Comparison of ENCODE assay signal across 9 cellular contexts in genomic region chr14:59507063-59507751, GRCh38. TPM values are rescaled to one million over a fixed set of nuclear protein-coding genes. Genes with fewer than 3 reads are reported as not detected.
DNase-seq lines count a peak whose midpoint lies in the region; ATAC-seq, FAIRE-seq and TF ChIP-seq lines count a peak whose summit lies in the region.
"Had no signal": no experiment of that assay in that cellular context is flagged by ENCODE, and none has a peak within 500 bp of the region (broad histone marks: within the 10 kb centered on the region; RNA-seq: fewer than 3 reads in every experiment).

No MANE protein-coding gene starts in this region.

- SMC1A ChIA-PET in GM12878 (lab: Charles Lee; ENCODE audit: uncharacterized antibody, unreplicated experiment) = interaction anchor here (0.8 to 3.9 kb wide), 12 partner anchors 10 to 676 kb away, joined by 3 to 29 read pairs (median 4); partner anchors contain the start of genes CCDC175, JKAMP and L3HYPDH

- no TSS peak for BruUV-seq in GM12878 (replicated peaks; lab: Mats Ljungman, UMichigan)

- H3K27ac ChIP-seq in GM12878 (ENCODE audit: control insufficient read depth, insufficient read depth) = no peak overlapping the region
- H3K27ac ChIP-seq in keratinocyte (ENCODE audit: control insufficient read depth, insufficient read depth, low read length) = no peak overlapping the region
- H3K27ac ChIP-seq: epithelial cell of prostate had no signal

- H2AFZ ChIP-seq in GM12878 (ENCODE audit: control insufficient read depth, low read depth, low read length) (no peak overlapping the region), keratinocyte (ENCODE audit: control insufficient read depth, low read length) (no peak overlapping the region)

- H3K4me1 ChIP-seq in GM12878 (ENCODE audit: control insufficient read depth, insufficient read depth, low read length) (no peaks in the 10 kb centered on the region), keratinocyte (ENCODE audit: control insufficient read depth, extremely low read depth, insufficient read depth, low read length) (no peaks in the 10 kb centered on the region)

- H3K36me3 ChIP-seq in GM12878 (ENCODE audit: control insufficient read depth in 2 of 2, insufficient read depth in 2 of 2, low read length in 1 of 2) = peaks cover 0 to 6% of the 10 kb centered on the region in 2 experiments; a peak in 2 of 4 replicates
- H3K36me3 ChIP-seq in keratinocyte (ENCODE audit: control insufficient read depth in 2 of 2, extremely low read depth in 1 of 2, insufficient read depth in 2 of 2, low read length in 2 of 2) = peaks cover 0 to 1% of the 10 kb centered on the region in 2 experiments

- RAD21 ChIA-PET in GM12878 (lab: Charles Lee; ENCODE audit: unreplicated experiment) = interaction anchor here (0.6 to 1.6 kb wide), 9 partner anchors 8 to 677 kb away, joined by 3 to 11 read pairs (median 4); partner anchors contain the start of gene CCDC175

- TF ChIP-seq POLR2A in GM12878 (IDR thresholded peaks at IDR 0.05; ENCODE audit: low read depth, low read length) = no peak

- no peak overlapping the region for H3K9ac ChIP-seq in GM12878 (ENCODE audit: control insufficient read depth, insufficient read depth, low read length)
- H3K9ac ChIP-seq in keratinocyte (ENCODE audit: control insufficient read depth, extremely low read depth, insufficient read depth, low read length) = no peak overlapping the region

- no peak for TF ChIP-seq EP300 in GM12878 (IDR thresholded peaks at IDR 0.05; ENCODE audit: borderline replicate concordance in 1 of 2, control insufficient read depth in 1 of 2, low read depth in 2 of 2, low read length in 2 of 2)

- CTCF ChIA-PET in HEK293T (lab: Yijun Ruan, JAX) (interaction anchor here (0.5 to 2.1 kb wide), 14 partner anchors 24 to 713 kb away, joined by 3 to 56 read pairs (median 4); partner anchors contain the start of genes CCDC175 and DHRS7), GM12878 (lab: Yijun Ruan, JAX) (interaction anchor here (0.7 to 12.6 kb wide), 24 partner anchors 10 to 679 kb away, joined by 3 to 147 read pairs (median 4); partner anchors contain the start of genes CCDC175, JKAMP and L3HYPDH)

- no peaks in the 10 kb centered on the region for H3K9me3 ChIP-seq in GM12878 (replicated peaks; ENCODE audit: control insufficient read depth, insufficient read depth, low read length)
- H3K9me3 ChIP-seq in keratinocyte (ENCODE audit: control insufficient read depth, low read depth, low read length) = no peaks in the 10 kb centered on the region

- H3K4me2 ChIP-seq in GM12878 (ENCODE audit: control insufficient read depth, insufficient read depth) (no peak overlapping the region), keratinocyte (ENCODE audit: control insufficient read depth, extremely low read depth, insufficient read depth, low read depth, low read length) (no peak overlapping the region)

- TF ChIP-seq CTCF in GM12878 (IDR thresholded peaks at IDR 0.05 in 2 of 3, conservative IDR thresholded peaks at IDR 0.05 in 1 of 3; ENCODE audit: control insufficient read depth in 2 of 3, extremely low read depth in 1 of 3, insufficient read depth in 1 of 3, low read depth in 3 of 3, low read length in 3 of 3) (peak; percentile 86 to 95 (median 90)), keratinocyte (optimal IDR thresholded peaks at IDR 0.05 in 1 of 3, IDR thresholded peaks at IDR 0.05 in 1 of 3, conservative IDR thresholded peaks at IDR 0.05 in 1 of 3; ENCODE audit: extremely low read depth in 1 of 3, insufficient read depth in 2 of 3, low read length in 3 of 3) (peak; percentile 87 to 99 (median 97))

- POLR2A ChIA-PET in HEK293T (lab: Yijun Ruan, JAX) = interaction anchor here (1.0 to 1.1 kb wide), 2 partner anchors 23 to 70 kb away, joined by 4 read pairs; partner anchors contain the start of genes CCDC175, JKAMP and L3HYPDH
- POLR2A ChIA-PET in GM12878 (lab: Charles Lee) = interaction anchor here (0.7 kb wide), 1 partner anchor 25 kb away, joined by 3 read pairs; no protein-coding TSS in a partner anchor

- in situ Hi-C loops in SK-MEL-5 (cut with HindIII; ENCODE audit: low pct_unique_long_range_greater_than_20kb, low sequenced_read_pairs) = no loop called here
- in situ Hi-C loops in GM12878 (cut with MboI) = no loop called here

- peak; percentile 94 for ATAC-seq in GM12878

- no peaks in the 10 kb centered on the region for H4K20me1 ChIP-seq in GM12878 (ENCODE audit: control insufficient read depth, insufficient read depth)
- H4K20me1 ChIP-seq in keratinocyte (ENCODE audit: control insufficient read depth, extremely low read depth, insufficient read depth, low read length) = no peaks in the 10 kb centered on the region

- DNase-seq in SKM-1 treated with dmso at 0.1 percent for 144 hours (lab: John Stamatoyannopoulos, UW; ENCODE audit: unreplicated experiment) (peak; percentile 9), SKM-1 (lab: John Stamatoyannopoulos, UW; ENCODE audit: unreplicated experiment) (no peak), HEK293T (ENCODE audit: extremely low spot score) (peak; percentile 74), NAMALWA (ENCODE audit: low spot score) (peak; percentile 56), SK-MEL-5 (ENCODE audit: low read depth, low spot score) (peak; percentile 83), GM12878 (ENCODE audit: low read depth, low spot score) (no peak), keratinocyte (ENCODE audit: low read depth, low spot score) (no peak)
- peak; percentile 43 for DNase-seq in stimulated activated CD4-positive, alpha-beta T cell treated with anti-CD3 and anti-CD28 coated beads, Interleukin-4, amount 100 ng/mL, for 1 hour

- intact Hi-C loops in GM12878 (cut with micrococcal nuclease; ENCODE audit: unreplicated experiment) = loop anchor here (2.0 to 5.0 kb wide), 2 partner anchors 70 to 180 kb away; partner anchors contain the start of gene CCDC175

- H3K79me2 ChIP-seq in GM12878 (ENCODE audit: control insufficient read depth, insufficient read depth, low read length) (no peaks in the 10 kb centered on the region), keratinocyte (ENCODE audit: control insufficient read depth, insufficient read depth, low read length) (no peaks in the 10 kb centered on the region)

- dilution Hi-C loops in keratinocyte (cut with MboI; ENCODE audit: extremely low pct_ligation_motif_present, low sequenced_read_pairs) = no loop called here

- H3K4me3 ChIP-seq in GM12878 (no peak overlapping the region), keratinocyte (ENCODE audit: control insufficient read depth in 2 of 3, extremely low read depth in 1 of 3, insufficient read depth in 2 of 3, low read depth in 1 of 3, low read length in 3 of 3) (no peak overlapping the region)

- H3K27me3 ChIP-seq in GM12878 (replicated peaks in 1 of 2; ENCODE audit: control insufficient read depth in 2 of 2, insufficient read depth in 2 of 2, low read length in 1 of 2) = no peaks in the 10 kb centered on the region
- H3K27me3 ChIP-seq in keratinocyte (ENCODE audit: control insufficient read depth, extremely low read depth, insufficient read depth, low read length) = no peaks in the 10 kb centered on the region

- FAIRE-seq in GM12878 (lab: Jason Lieb, UNC) = peak; percentile 38
- peak; percentile 64 for FAIRE-seq in keratinocyte (lab: Jason Lieb, UNC)

- TF ChIP-seq RAD21 in GM12878 (IDR thresholded peaks at IDR 0.05; ENCODE audit: insufficient read depth, low read depth, low read length) = peak; percentile 68

- H3K9me1 ChIP-seq in keratinocyte (ENCODE audit: control insufficient read depth, extremely low read depth, insufficient read depth, low read length) = no peaks in the 10 kb centered on the region

RNA-seq across cellular contexts. Expression of gene JKAMP, which starts 22.9 kb away (rescaled TPM):
- 102 and 104 TPM in 2 replicates for total RNA-seq in SK-MEL-5 (2014; rRNA removed; shearing (Covaris generic))
- 62.7 and 70.4 TPM in 2 replicates for polyA plus RNA-seq in SK-MEL-5 (2015; cell fraction: cytosol; rRNA removed)
- polyA plus RNA-seq in SK-MEL-5 (2015; cell fraction: nucleus; rRNA removed) = 101 and 175 TPM in 2 replicates
- 121 and 135 TPM in 2 replicates for total RNA-seq in GM12878 (2013; cell fraction: nucleolus; rRNA removed)
- total RNA-seq in GM12878 (2014; rRNA removed) (45.3 and 59.2 TPM in 2 replicates), GM12878 (2014; rRNA removed; fragmentation: Illumina TruSeq; extraction: Trizol) (33.0 and 33.3 TPM in 2 replicates), GM12878 (2021) (18.2 and 19.5 TPM in 2 replicates)
- 19.3 TPM for polyA plus RNA-seq in GM12878 (2011; ENCODE audit: low read depth)
- polyA plus RNA-seq in GM12878 (2011; rRNA removed) (129 and 154 TPM in 2 replicates), GM12878 (2014; fragmentation: Illumina TruSeq; extraction: Trizol) (45.9 and 56.2 TPM in 2 replicates), GM12878 (2014; fragmentation: Nextera tagmentation; extraction: Ambion mirVana) (100 to 1,000 TPM in 1 of 2 experiments, 10 to 100 TPM in 1; 66.3 to 129 TPM), GM12878 (2014; rRNA removed) (34.1 and 40.3 TPM in 2 replicates), GM12878 (2016; fragmentation: Nextera tagmentation; extraction: Ambion mirVana) (10 to 100 TPM; 47.3 to 47.7 TPM), keratinocyte (82.1 to 166 TPM (median 145 TPM) in 3 replicates)
- 69.7 and 86.9 TPM in 2 replicates for polyA plus RNA-seq in GM12878 (2011; cell fraction: cytosol; rRNA removed)
- 72.8 and 85.4 TPM in 2 replicates for polyA plus RNA-seq in GM12878 (2011; cell fraction: nucleus; rRNA removed)
- 24.4 and 25.2 TPM in 2 replicates for polyA plus RNA-seq in GM12878 (2012)
- polyA minus RNA-seq in GM12878 (2011; rRNA and poly(A)+ RNA removed) = 59.7 and 105 TPM in 2 replicates
- polyA minus RNA-seq in GM12878 (2011; cell fraction: cytosol; rRNA and poly(A)+ RNA removed) = 19.0 and 20.6 TPM in 2 replicates
- 46.2 and 72.2 TPM in 2 replicates for polyA minus RNA-seq in GM12878 (2011; cell fraction: nucleus; rRNA and poly(A)+ RNA removed)
- polyA plus RNA-seq in keratinocyte (2011; ENCODE audit: low read depth) = 3.3 TPM
- polyA plus RNA-seq in keratinocyte (2011; cell fraction: cytosol; rRNA removed) = 59.0 and 137 TPM in 2 replicates
- 178 and 228 TPM in 2 replicates for polyA plus RNA-seq in keratinocyte (2011; cell fraction: nucleus; rRNA removed)
- polyA plus RNA-seq in keratinocyte (2012; ENCODE audit: low replicate concordance) = 27.6 and 44.4 TPM in 2 replicates
- 62.0 to 103 TPM (median 95.9 TPM) in 3 replicates for polyA minus RNA-seq in keratinocyte
- 32.4 TPM for polyA minus RNA-seq in keratinocyte (2011; cell fraction: cytosol; rRNA and poly(A)+ RNA removed)
- polyA minus RNA-seq in keratinocyte (2011; cell fraction: nucleus; rRNA and poly(A)+ RNA removed) = 61.0 and 113 TPM in 2 replicates

RNA-seq across cellular contexts. Expression of gene L3HYPDH, which starts 23.0 kb away (rescaled TPM):
- total RNA-seq in SK-MEL-5 (2014; rRNA removed; shearing (Covaris generic)) = 22.0 and 23.2 TPM in 2 replicates
- 9.2 and 10.4 TPM in 2 replicates for polyA plus RNA-seq in SK-MEL-5 (2015; cell fraction: cytosol; rRNA removed)
- polyA plus RNA-seq in SK-MEL-5 (2015; cell fraction: nucleus; rRNA removed) = 123 and 148 TPM in 2 replicates
- 154 and 158 TPM in 2 replicates for total RNA-seq in GM12878 (2013; cell fraction: nucleolus; rRNA removed)
- total RNA-seq in GM12878 (2014; rRNA removed) (15.5 and 17.2 TPM in 2 replicates), GM12878 (2014; rRNA removed; fragmentation: Illumina TruSeq; extraction: Trizol) (11.8 and 13.4 TPM in 2 replicates), GM12878 (2021) (14.7 and 17.4 TPM in 2 replicates)
- polyA plus RNA-seq in GM12878 (2011; ENCODE audit: low read depth) = 3.7 TPM
- polyA plus RNA-seq in GM12878 (2011; rRNA removed) (27.8 and 41.9 TPM in 2 replicates), GM12878 (2014; fragmentation: Illumina TruSeq; extraction: Trizol) (11.5 and 16.9 TPM in 2 replicates), GM12878 (2014; fragmentation: Nextera tagmentation; extraction: Ambion mirVana) (10 to 100 TPM; 13.5 to 19.5 TPM), GM12878 (2014; rRNA removed) (21.4 and 26.3 TPM in 2 replicates), GM12878 (2016; fragmentation: Nextera tagmentation; extraction: Ambion mirVana) (10 to 100 TPM; 15.7 to 16.0 TPM), keratinocyte (21.6 to 37.5 TPM (median 28.9 TPM) in 3 replicates)
- polyA plus RNA-seq in GM12878 (2011; cell fraction: cytosol; rRNA removed) = 5.6 and 9.5 TPM in 2 replicates
- polyA plus RNA-seq in GM12878 (2011; cell fraction: nucleus; rRNA removed) = 98.3 and 136 TPM in 2 replicates
- polyA plus RNA-seq in GM12878 (2012) = 8.9 and 15.9 TPM in 2 replicates
- 13.4 and 13.8 TPM in 2 replicates for polyA minus RNA-seq in GM12878 (2011; rRNA and poly(A)+ RNA removed)
- 5.1 and 6.2 TPM in 2 replicates for polyA minus RNA-seq in GM12878 (2011; cell fraction: cytosol; rRNA and poly(A)+ RNA removed)
- 71.0 and 81.6 TPM in 2 replicates for polyA minus RNA-seq in GM12878 (2011; cell fraction: nucleus; rRNA and poly(A)+ RNA removed)
- 18.1 TPM for polyA plus RNA-seq in keratinocyte (2011; ENCODE audit: low read depth)
- 9.7 and 13.3 TPM in 2 replicates for polyA plus RNA-seq in keratinocyte (2011; cell fraction: cytosol; rRNA removed)
- polyA plus RNA-seq in keratinocyte (2011; cell fraction: nucleus; rRNA removed) = 66.4 and 104 TPM in 2 replicates
- 13.3 and 15.1 TPM in 2 replicates for polyA plus RNA-seq in keratinocyte (2012; ENCODE audit: low replicate concordance)
- 4.7 to 37.6 TPM (median 16.3 TPM) in 3 replicates for polyA minus RNA-seq in keratinocyte
- polyA minus RNA-seq in keratinocyte (2011; cell fraction: cytosol; rRNA and poly(A)+ RNA removed) = 9.4 TPM
- 42.8 and 59.3 TPM in 2 replicates for polyA minus RNA-seq in keratinocyte (2011; cell fraction: nucleus; rRNA and poly(A)+ RNA removed)

RNA-seq across cellular contexts. Expression of gene GPR135, which starts 42.0 kb away (rescaled TPM):
- 2.4 and 2.9 TPM in 2 replicates for total RNA-seq in SK-MEL-5 (2014; rRNA removed; shearing (Covaris generic))
- 0.88 and 1.2 TPM in 2 replicates for polyA plus RNA-seq in SK-MEL-5 (2015; cell fraction: cytosol; rRNA removed)
- polyA plus RNA-seq in SK-MEL-5 (2015; cell fraction: nucleus; rRNA removed) = 33.2 and 34.0 TPM in 2 replicates
- 15.3 and 15.7 TPM in 2 replicates for total RNA-seq in GM12878 (2013; cell fraction: nucleolus; rRNA removed)
- total RNA-seq in GM12878 (2014; rRNA removed) (0.65 and 1.1 TPM in 2 replicates), GM12878 (2014; rRNA removed; fragmentation: Illumina TruSeq; extraction: Trizol) (0.89 and 1.1 TPM in 2 replicates), GM12878 (2021) (1.1 and 1.4 TPM in 2 replicates)
- polyA plus RNA-seq in GM12878 (2011; ENCODE audit: low read depth) = 0.10 TPM
- polyA plus RNA-seq in GM12878 (2011; rRNA removed) (0.83 and 1.0 TPM in 2 replicates), GM12878 (2014; fragmentation: Illumina TruSeq; extraction: Trizol) (0.96 and 1.0 TPM in 2 replicates), GM12878 (2014; fragmentation: Nextera tagmentation; extraction: Ambion mirVana) (under 1 TPM; 0.11 to 0.16 TPM), GM12878 (2014; rRNA removed) (1.1 TPM in 2 replicates), GM12878 (2016; fragmentation: Nextera tagmentation; extraction: Ambion mirVana) (under 1 TPM; 0.28 to 0.32 TPM), keratinocyte (0.32 to 0.90 TPM (median 0.45 TPM) in 3 replicates)
- polyA plus RNA-seq in GM12878 (2011; cell fraction: cytosol; rRNA removed) = 0.12 and 0.32 TPM in 2 replicates
- 5.0 and 5.7 TPM in 2 replicates for polyA plus RNA-seq in GM12878 (2011; cell fraction: nucleus; rRNA removed)
- polyA plus RNA-seq in GM12878 (2012) = 0.45 and 0.52 TPM in 2 replicates
- 0.95 and 1.8 TPM in 2 replicates for polyA minus RNA-seq in GM12878 (2011; rRNA and poly(A)+ RNA removed)
- 0.21 and 0.67 TPM in 2 replicates for polyA minus RNA-seq in GM12878 (2011; cell fraction: cytosol; rRNA and poly(A)+ RNA removed)
- 5.4 and 8.9 TPM in 2 replicates for polyA minus RNA-seq in GM12878 (2011; cell fraction: nucleus; rRNA and poly(A)+ RNA removed)
- polyA plus RNA-seq in keratinocyte (2011; ENCODE audit: low read depth) = 0.82 TPM
- 0.06 and 0.18 TPM in 2 replicates for polyA plus RNA-seq in keratinocyte (2011; cell fraction: cytosol; rRNA removed)
- 2.8 and 3.4 TPM in 2 replicates for polyA plus RNA-seq in keratinocyte (2011; cell fraction: nucleus; rRNA removed)
- 0.29 and 0.58 TPM in 2 replicates for polyA plus RNA-seq in keratinocyte (2012; ENCODE audit: low replicate concordance)
- polyA minus RNA-seq in keratinocyte = 0.66 to 2.5 TPM (median 0.85 TPM) in 3 replicates
- polyA minus RNA-seq in keratinocyte (2011; cell fraction: cytosol; rRNA and poly(A)+ RNA removed) = not detected
- polyA minus RNA-seq in keratinocyte (2011; cell fraction: nucleus; rRNA and poly(A)+ RNA removed) = 3.6 and 7.2 TPM in 2 replicates

Comparison
In these comparisons a context has a peak if more than half of its experiments do, and no peak if none do; other contexts are left out.
1. DNase-seq: peak in SKM-1 treated with dmso at 0.1 percent for 144 hours (single experiment), HEK293T (single experiment), NAMALWA (single experiment), SK-MEL-5 (single experiment) and stimulated activated CD4-positive, alpha-beta T cell treated with anti-CD3 and anti-CD28 coated beads, Interleukin-4, amount 100 ng/mL, for 1 hour (single experiment); none in SKM-1 (single experiment), GM12878 (single experiment) and keratinocyte (single experiment).